19 cellular contexts compared by ENCODE assay signal in the genomic region with DNA sequence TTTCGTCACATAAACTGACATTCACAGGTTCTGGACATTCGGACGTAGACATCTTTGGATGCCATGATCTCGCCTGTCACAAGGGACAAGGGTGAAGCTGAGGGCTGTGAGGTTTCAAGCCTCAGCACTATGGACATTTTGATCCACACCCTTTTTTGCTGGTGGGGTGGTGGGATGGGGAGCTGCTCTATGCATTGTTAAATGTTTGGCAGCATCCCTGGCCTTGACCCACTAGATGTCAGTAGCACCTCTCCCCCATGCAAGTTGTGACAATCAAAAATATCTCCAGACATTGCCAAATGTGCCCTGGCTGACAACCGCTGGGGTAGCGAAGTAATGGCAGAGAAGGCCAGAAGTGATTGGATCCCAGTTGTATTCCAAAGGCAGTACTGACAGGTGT.
DNase-seq lines count a peak whose midpoint lies in the region; ATAC-seq, FAIRE-seq and TF ChIP-seq lines count a peak whose summit lies in the region.
"Had no signal": no experiment of that assay in that cellular context is flagged by ENCODE, and none has a peak within 500 bp of the region (broad histone marks: within the 10 kb centered on the region; RNA-seq: fewer than 3 reads in every experiment).

No MANE protein-coding gene starts in this region.

- H3K4me3 ChIP-seq in SK-N-SH (ENCODE audit: low read depth in 2 of 2, low read length in 1 of 2): no peak overlapping the region
- H3K4me3 ChIP-seq in PC-3 (ENCODE audit: low read length): no peak overlapping the region
- H3K4me3 ChIP-seq in K562: no peak overlapping the region
- no peak overlapping the region for H3K4me3 ChIP-seq in hepatocyte

- H3K27ac Mint-ChIP-seq in activated CD4-positive, alpha-beta memory T cell treated with anti-CD3 and anti-CD28 coated beads for 36 hours: no peak overlapping the region
- H3K27ac Mint-ChIP-seq: CD4-positive, alpha-beta T cell had no signal

- H2AFZ ChIP-seq in SK-N-SH (ENCODE audit: low read depth) (no peak overlapping the region), PC-3 (ENCODE audit: low read length) (no peak overlapping the region), K562 (ENCODE audit: low read depth, low read length) (0 out of 2 replicates have a peak overlapping the region, but pooled peaks have one; percentile 8), hepatocyte (no peak overlapping the region)

- H3F3A ChIP-seq in SK-N-SH (replicated peaks; ENCODE audit: insufficient read depth) (no peaks in the 10 kb centered on the region), PC-3 (ENCODE audit: low read length, unreplicated experiment) (no peaks in the 10 kb centered on the region)

- CTCF ChIA-PET in SK-N-SH (lab: Yijun Ruan, JAX): interaction anchor here (0.7 to 1.0 kb wide), 2 partner anchors 8 to 445 kb away, joined by 3 read pairs; no protein-coding TSS in a partner anchor
- CTCF ChIA-PET in PC-3 (lab: Charles Lee): no interaction called here
- CTCF ChIA-PET in K562 (lab: Yijun Ruan, JAX; ENCODE audit: low intra/inter-chr PET ratio): no interaction called here
- CTCF ChIA-PET in activated CD4-positive, alpha-beta memory T cell treated with anti-CD3 and anti-CD28 coated beads for 36 hours (lab: Charles Lee): no interaction called here

- in situ Hi-C loops in K562 (cut with MboI): no loop called here

- H3K9me2 ChIP-seq in SK-N-SH (no peaks in the 10 kb centered on the region), PC-3 (replicated peaks; ENCODE audit: low read length) (no peaks in the 10 kb centered on the region), hepatocyte (replicated peaks; ENCODE audit: insufficient read depth) (no peaks in the 10 kb centered on the region)

- POLR2A ChIA-PET in SK-N-SH (lab: Yijun Ruan, JAX): no interaction called here
- POLR2A ChIA-PET in PC-3 (lab: Charles Lee; ENCODE audit: unreplicated experiment): no interaction called here
- POLR2A ChIA-PET in K562 (lab: Yijun Ruan, JAX): interaction anchor here (0.9 to 1.4 kb wide), 2 partner anchors 15 to 26 kb away, joined by 3 to 4 read pairs; no protein-coding TSS in a partner anchor
- POLR2A ChIA-PET in activated CD4-positive, alpha-beta memory T cell treated with anti-CD3 and anti-CD28 coated beads for 36 hours (lab: Charles Lee): no interaction called here

- no TSS peak for BruUV-seq in PC-3 (replicated peaks; lab: Mats Ljungman, UMichigan)
- no TSS peak for BruUV-seq in K562 (replicated peaks; lab: Mats Ljungman, UMichigan)

- H3K9me3 Mint-ChIP-seq in activated CD4-positive, alpha-beta memory T cell treated with anti-CD3 and anti-CD28 coated beads for 36 hours: no peaks in the 10 kb centered on the region
- H3K9me3 Mint-ChIP-seq: CD4-positive, alpha-beta T cell had no signal

- TF ChIP-seq EP300 in SK-N-SH (IDR thresholded peaks at IDR 0.05; ENCODE audit: borderline replicate concordance in 1 of 2, low read depth in 1 of 2, low read length in 1 of 2) (no peak), K562 (IDR thresholded peaks at IDR 0.05; ENCODE audit: low read length) (no peak)

- no peaks in the 10 kb centered on the region; the same call in 1 of the 2 replicates for H3K27me3 ChIP-seq in SK-N-SH (ENCODE audit: insufficient read depth)
- peaks cover 62% of the 10 kb centered on the region for H3K27me3 ChIP-seq in PC-3 (ENCODE audit: low read length)
- H3K27me3 ChIP-seq in K562 (ENCODE audit: control insufficient read depth in 2 of 2, insufficient read depth in 2 of 2, low read length in 2 of 2): peaks cover 15 to 22% of the 10 kb centered on the region in 2 experiments; a peak in 4 of 5 replicates
- H3K27me3 ChIP-seq in hepatocyte: no peaks in the 10 kb centered on the region

- H3K4me3 Mint-ChIP-seq in activated CD4-positive, alpha-beta memory T cell treated with anti-CD3 and anti-CD28 coated beads for 36 hours: no peak overlapping the region
- H3K4me3 Mint-ChIP-seq: CD4-positive, alpha-beta T cell had no signal

- H3K36me3 ChIP-seq in SK-N-SH (replicated peaks in 1 of 2; ENCODE audit: control insufficient read depth in 1 of 2, insufficient read depth in 2 of 2, low read length in 1 of 2): no peaks in the 10 kb centered on the region
- H3K36me3 ChIP-seq in PC-3 (ENCODE audit: low read depth, low read length): no peaks in the 10 kb centered on the region
- H3K36me3 ChIP-seq in K562 (ENCODE audit: control insufficient read depth, insufficient read depth, low read length): no peaks in the 10 kb centered on the region
- no peaks in the 10 kb centered on the region for H3K36me3 ChIP-seq in hepatocyte (replicated peaks; ENCODE audit: insufficient read depth, low read depth)

- H3K79me2 ChIP-seq in SK-N-SH (ENCODE audit: insufficient read depth) (no peaks in the 10 kb centered on the region), PC-3 (ENCODE audit: low read length) (no peaks in the 10 kb centered on the region), K562 (ENCODE audit: control insufficient read depth, insufficient read depth, low read length) (no peaks in the 10 kb centered on the region), hepatocyte (no peaks in the 10 kb centered on the region)

- H3K9me1 ChIP-seq in K562 (ENCODE audit: control insufficient read depth, insufficient read depth, low read length): no peaks in the 10 kb centered on the region

- peaks cover 11% of the 10 kb centered on the region for H3K4me1 Mint-ChIP-seq in activated CD4-positive, alpha-beta memory T cell treated with anti-CD3 and anti-CD28 coated beads for 36 hours (ENCODE audit: low read depth)

- H3K9me3 ChIP-seq in SK-N-SH (no peaks in the 10 kb centered on the region), PC-3 (ENCODE audit: low read length) (no peaks in the 10 kb centered on the region), K562 (replicated peaks; ENCODE audit: control insufficient read depth, insufficient read depth, low read depth, low read length) (no peaks in the 10 kb centered on the region), hepatocyte (ENCODE audit: low read depth) (no peaks in the 10 kb centered on the region)
- H3K9me3 ChIP-seq: Caco-2 had no signal

- H3K27ac ChIP-seq in SK-N-SH (ENCODE audit: low read depth in 2 of 2, low read length in 1 of 2): no peak overlapping the region
- H3K27ac ChIP-seq in PC-3 (ENCODE audit: low read length): no peak overlapping the region
- no peak overlapping the region for H3K27ac ChIP-seq in K562 (ENCODE audit: extremely low read depth, low read depth, low read length)
- no peak overlapping the region for H3K27ac ChIP-seq in hepatocyte
- H3K27ac ChIP-seq: RWPE1 had no signal

- H3K4me2 ChIP-seq in SK-N-SH (no peak overlapping the region), PC-3 (ENCODE audit: low read length) (no peak overlapping the region), K562 (ENCODE audit: insufficient read depth, low read length) (no peak overlapping the region), hepatocyte (no peak overlapping the region)

- TF ChIP-seq CTCF in SK-N-SH (IDR thresholded peaks at IDR 0.05) (no peak), PC-3 (conservative IDR thresholded peaks at IDR 0.05; ENCODE audit: low read depth, low read length) (0 out of 2 replicates have a peak, but pooled peaks have one; percentile 16), K562 (IDR thresholded peaks at IDR 0.05 in 2 of 3, conservative IDR thresholded peaks at IDR 0.05 in 1 of 3; ENCODE audit: insufficient read depth in 2 of 3, low read depth in 1 of 3, low read length in 3 of 3) (peak in 2 of 3 experiments; percentile 30 to 38; a peak in 1 of 6 replicates), hepatocyte (IDR thresholded peaks at IDR 0.05; ENCODE audit: poor library complexity) (no peak)

- H4K20me1 ChIP-seq in SK-N-SH (ENCODE audit: insufficient read depth): no peaks in the 10 kb centered on the region
- no peaks in the 10 kb centered on the region for H4K20me1 ChIP-seq in PC-3 (ENCODE audit: low read length)
- H4K20me1 ChIP-seq in K562 (replicated peaks; ENCODE audit: control insufficient read depth, insufficient read depth, low read length): no peaks in the 10 kb centered on the region
- no peaks in the 10 kb centered on the region for H4K20me1 ChIP-seq in hepatocyte (ENCODE audit: insufficient read depth, poor library complexity, severe bottlenecking)

- H3K9ac ChIP-seq in SK-N-SH: no peak overlapping the region
- H3K9ac ChIP-seq in PC-3 (ENCODE audit: low read length): no peak overlapping the region
- no peak overlapping the region for H3K9ac ChIP-seq in K562 (ENCODE audit: insufficient read depth in 1 of 2, low read depth in 2 of 2, low read length in 2 of 2)

- DNase-seq in SK-N-SH (no peak), PC-3 (no peak), K562 (ENCODE audit: extremely low read depth in 1 of 4, low spot score in 3 of 4) (no peak), globus pallidus (ENCODE audit: low spot score) (no peak), hepatocyte (ENCODE audit: low spot score) (no peak)
- DNase-seq in activated CD4-positive, alpha-beta memory T cell treated with anti-CD3 and anti-CD28 coated beads for 36 hours: no peak
- DNase-seq: 8988T; CD4-positive, alpha-beta T cell; GDM1; GOT3; KBM-7; NCI-H1417 treated with DMSO at 0.1 percent for 48 hours; NCI-H187 treated with DMSO at 0.1 percent for 48 hours; NCI-H226; NCI-H524 treated with DMSO at 0.1 percent for 48 hours had no signal

- TF ChIP-seq RAD21 in SK-N-SH (IDR thresholded peaks at IDR 0.05; ENCODE audit: low read length) (peak; percentile 42), K562 (CRISPR knock-in tag; conservative IDR thresholded peaks at IDR 0.05 in 1 of 2, IDR thresholded peaks at IDR 0.05 in 1 of 2) (peak in 1 of 2 experiments; percentile 50; a peak in 2 of 4 replicates)

- peaks cover 4% of the 10 kb centered on the region for H3K27me3 Mint-ChIP-seq in activated CD4-positive, alpha-beta memory T cell treated with anti-CD3 and anti-CD28 coated beads for 36 hours
- H3K27me3 Mint-ChIP-seq: CD4-positive, alpha-beta T cell had no signal

- WGBS in SK-N-SH (ENCODE audit: low lambda C conversion rate): 61% methylated on average over 6 of the region's 6 CpGs
- 4% methylated on average over 6 of the region's 6 CpGs for WGBS in K562 (ENCODE audit: insufficient coverage, low coverage, missing lambda C conversion rate)
- 82% methylated on average over 6 of the region's 6 CpGs for WGBS in hepatocyte (ENCODE audit: low lambda C conversion rate, missing lambda C conversion rate)

- H3K4me1 ChIP-seq in SK-N-SH (ENCODE audit: control insufficient read depth in 1 of 2, insufficient read depth in 2 of 2, low read depth in 1 of 2, low read length in 1 of 2) (no peaks in the 10 kb centered on the region), PC-3 (ENCODE audit: insufficient read depth, low read length) (no peaks in the 10 kb centered on the region), K562 (replicated peaks in 1 of 2; ENCODE audit: control insufficient read depth in 2 of 2, insufficient read depth in 2 of 2, low read length in 2 of 2) (no peaks in the 10 kb centered on the region), hepatocyte (ENCODE audit: insufficient read depth) (no peaks in the 10 kb centered on the region)
- H3K4me1 ChIP-seq: Caco-2 had no signal

- no peak for TF ChIP-seq POLR2A in K562 (conservative IDR thresholded peaks at IDR 0.05)

- H3K36me3 Mint-ChIP-seq in activated CD4-positive, alpha-beta memory T cell treated with anti-CD3 and anti-CD28 coated beads for 36 hours: no peaks in the 10 kb centered on the region

- no peak for FAIRE-seq in K562 (lab: Jason Lieb, UNC)

- ATAC-seq in SK-N-SH treated with all-trans-retinoic acid at 6 μM for 48 hours (no peak), PC-3 (no peak), K562 (peak; percentile 76), HG03457 (IDR thresholded peaks at IDR 0.05; ENCODE audit: unreplicated experiment) (no peak)

- intact Hi-C loops in PC-3 (cut with micrococcal nuclease): no loop called here
- intact Hi-C loops in K562 (cut with micrococcal nuclease): loop anchor here (10.0 kb wide), 2 partner anchors 743 to 863 kb away; no protein-coding TSS in a partner anchor
- intact Hi-C loops in activated CD4-positive, alpha-beta memory T cell treated with anti-CD3 and anti-CD28 coated beads for 36 hours (cut with micrococcal nuclease): no loop called here

Comparison
In these comparisons a context has a peak if more than half of its experiments do, and no peak if none do; other contexts are left out.
1. CTCF ChIP-seq: peak in PC-3 (single experiment) and K562 (2 of 3); none in SK-N-SH (single experiment) and hepatocyte (single experiment).